18 cellular contexts compared by ENCODE assay signal in the genomic region with DNA sequence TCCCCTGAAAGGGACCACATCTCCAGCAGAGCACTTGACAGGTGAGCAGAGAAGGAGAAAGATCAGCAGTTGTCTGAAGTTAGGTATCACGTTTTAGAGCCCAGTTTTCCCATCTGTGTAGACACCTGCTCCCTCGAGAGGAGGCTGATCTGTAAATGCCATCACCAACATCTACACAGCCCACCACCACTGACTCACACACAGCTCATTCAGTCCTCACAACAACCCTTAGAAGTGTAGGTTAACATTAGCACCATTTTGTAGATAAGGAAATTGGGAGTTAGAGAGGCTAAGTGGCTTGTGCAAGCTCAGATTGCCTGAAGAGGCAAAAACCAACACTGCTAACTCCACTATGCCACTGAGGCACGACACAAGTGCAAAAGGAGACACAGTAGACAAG. TPM values are rescaled to one million over a fixed set of nuclear protein-coding genes. Genes with fewer than 3 reads are reported as not detected.
DNase-seq lines count a peak whose midpoint lies in the region; ATAC-seq, FAIRE-seq and TF ChIP-seq lines count a peak whose summit lies in the region.
"Had no signal": no experiment of that assay in that cellular context is flagged by ENCODE, and none has a peak within 500 bp of the region (broad histone marks: within the 10 kb centered on the region; RNA-seq: fewer than 3 reads in every experiment).

No MANE protein-coding gene starts in this region.

- no peaks in the 10 kb centered on the region for H3K27me3 Mint-ChIP-seq in activated T-helper 17 cell treated with anti-CD3 and anti-CD28 coated beads, Interleukin-2, amount 50 U/mL, for 72 hours

- H3K79me2 ChIP-seq in mesendoderm (ENCODE audit: control insufficient read depth, insufficient read depth, low read length), result no peaks in the 10 kb centered on the region

- no peak overlapping the region for H2BK5ac ChIP-seq in mesendoderm (ENCODE audit: low read length)

- ATAC-seq in A549 (peak; percentile 5 to 12; a peak in 4 of 6 replicates), SK-N-SH treated with all-trans-retinoic acid at 6 μM for 48 hours (no peak)
- peak; percentile 76 for ATAC-seq in activated T-helper 17 cell treated with anti-CD3 and anti-CD28 coated beads, Interleukin-2, amount 50 U/mL, for 72 hours (replicated peaks)

- TF ChIP-seq EP300 in A549 (IDR thresholded peaks at IDR 0.05), result no peak

- CTCF ChIA-PET in A549 (lab: Yijun Ruan, JAX), result interaction anchor here (0.8 to 7.9 kb wide), 32 partner anchors 11 to 762 kb away, joined by 3 to 97 read pairs (median 7); a partner anchor contains a TSS

- no peak overlapping the region for H2AK5ac ChIP-seq in mesendoderm (ENCODE audit: low read length)

- no peak overlapping the region for H3K18ac ChIP-seq in mesendoderm (ENCODE audit: low read length)

- H2BK120ac ChIP-seq in mesendoderm (ENCODE audit: low read depth, low read length), result no peak overlapping the region

- no peak overlapping the region for H3K4me3 Mint-ChIP-seq in activated T-helper 17 cell treated with anti-CD3 and anti-CD28 coated beads, Interleukin-2, amount 50 U/mL, for 72 hours
- H3K4me3 Mint-ChIP-seq: T-helper 1 cell treated with Interleukin-12 subunit alpha and Interleukin-12 subunit beta and Interleukin-4 antibody, amounts not matched to agents 30 μg/mL and 1 μg/mL, for 36 hours had no signal

- no peak for FAIRE-seq in A549 (lab: Jason Lieb, UNC)
- FAIRE-seq: colon, urothelium cell line had no signal

- TF ChIP-seq POLR2A in A549 (IDR thresholded peaks at IDR 0.05; ENCODE audit: low read length), result no peak

- no peak for DNase-seq in A549 (ENCODE audit: low read depth in 1 of 2, low spot score in 1 of 2)
- DNase-seq in Daoy (ENCODE audit: low read depth), result peak; percentile 34
- peak; percentile 62 for DNase-seq in mesendoderm
- no peak for DNase-seq in A172 (ENCODE audit: low spot score)
- no peak for DNase-seq in NCI-H2227 (lab: John Stamatoyannopoulos, UW; ENCODE audit: unreplicated experiment)
- DNase-seq: activated naive CD4-positive, alpha-beta T cell; COR-L47; NCI-H1048; NCI-H2081; NCI-H526; SIG-M5; stimulated activated CD4-positive, alpha-beta T cell treated with anti-CD3 and anti-CD28 coated beads, Interleukin-1b, Interleukin-23, amount 100 ng/mL, for 48 hours had no signal

- no peak overlapping the region for H4K5ac ChIP-seq in mesendoderm (ENCODE audit: low read length)

- no peak overlapping the region for H3K4ac ChIP-seq in mesendoderm (ENCODE audit: low read depth, low read length)

- peak overlapping the region; percentile 64 for H3K4me2 ChIP-seq in A549
- no peak overlapping the region for H3K4me2 ChIP-seq in mesendoderm (ENCODE audit: low read length)

- H3K9ac ChIP-seq in mesendoderm (ENCODE audit: low read length), result no peak overlapping the region

- POLR2A ChIA-PET in A549 (lab: Yijun Ruan, JAX), result interaction anchor here (1.0 to 3.0 kb wide), 5 partner anchors 9 to 627 kb away, joined by 4 to 25 read pairs (median 11); a partner anchor contains a TSS

- no peaks in the 10 kb centered on the region for H3K36me3 ChIP-seq in mesendoderm (ENCODE audit: control insufficient read depth, insufficient read depth, low read length)

- peaks cover 10% of the 10 kb centered on the region for H3K4me1 Mint-ChIP-seq in activated T-helper 17 cell treated with anti-CD3 and anti-CD28 coated beads, Interleukin-2, amount 50 U/mL, for 72 hours
- H3K4me1 Mint-ChIP-seq: B cell had no signal

- TF ChIP-seq CTCF in A549 (IDR thresholded peaks at IDR 0.05), result no peak

- no peaks in the 10 kb centered on the region for H3K79me1 ChIP-seq in mesendoderm (ENCODE audit: low read length)

- H3K9me3 ChIP-seq in A549, result no peaks in the 10 kb centered on the region

- no peak overlapping the region for H4K8ac ChIP-seq in mesendoderm (ENCODE audit: low read depth, low read length)

- no peak overlapping the region for H3K23ac ChIP-seq in mesendoderm (ENCODE audit: low read length)

- H3K27ac Mint-ChIP-seq in activated T-helper 17 cell treated with anti-CD3 and anti-CD28 coated beads, Interleukin-2, amount 50 U/mL, for 72 hours, result no peak overlapping the region
- H3K27ac Mint-ChIP-seq: B cell had no signal

- H3K27me3 ChIP-seq in mesendoderm (ENCODE audit: insufficient read depth, low read length, poor library complexity), result no peaks in the 10 kb centered on the region

- no peak for TF ChIP-seq RAD21 in A549 (conservative IDR thresholded peaks at IDR 0.05 in 1 of 2, IDR thresholded peaks at IDR 0.05 in 1 of 2)

- H3K4me1 ChIP-seq in A549, result peaks cover 59% of the 10 kb centered on the region
- peaks cover 10% of the 10 kb centered on the region for H3K4me1 ChIP-seq in mesendoderm (ENCODE audit: control insufficient read depth, low read depth, low read length)

- H3K9me3 Mint-ChIP-seq in activated T-helper 17 cell treated with anti-CD3 and anti-CD28 coated beads, Interleukin-2, amount 50 U/mL, for 72 hours, result no peaks in the 10 kb centered on the region
- H3K9me3 Mint-ChIP-seq: T-helper 1 cell treated with Interleukin-12 subunit alpha and Interleukin-12 subunit beta and Interleukin-4 antibody, amounts not matched to agents 30 μg/mL and 1 μg/mL, for 36 hours had no signal

- WGBS in A549 (ENCODE audit: missing lambda C conversion rate), result 54% methylated on average over 3 of the region's 3 CpGs
- no CpG with 5 or more reads among the region's 3 CpGs for WGBS in mesendoderm (ENCODE audit: extremely low coverage, insufficient coverage, low lambda C conversion rate)

- no peak overlapping the region for H2BK15ac ChIP-seq in mesendoderm (replicated peaks; ENCODE audit: low read depth)

- no peak overlapping the region for H3K4me3 ChIP-seq in A549
- H3K4me3 ChIP-seq in mesendoderm (ENCODE audit: low read length), result no peak overlapping the region

- peaks cover 5% of the 10 kb centered on the region for H3K36me3 Mint-ChIP-seq in activated T-helper 17 cell treated with anti-CD3 and anti-CD28 coated beads, Interleukin-2, amount 50 U/mL, for 72 hours (ENCODE audit: low read depth)

- peak overlapping the region; percentile 92 to 98 for H3K27ac ChIP-seq in A549
- no peak overlapping the region for H3K27ac ChIP-seq in mesendoderm (ENCODE audit: low read depth, low read length)

- H3K56ac ChIP-seq in mesendoderm (ENCODE audit: low read length), result no peak overlapping the region

TF ChIP-seq in A549, 52 proteins besides CTCF, POLR2A, EP300 and RAD21:
- TF ChIP-seq KDM1A (IDR thresholded peaks at IDR 0.05; ENCODE audit: low read depth) (no peak), GATA3 (IDR thresholded peaks at IDR 0.05; ENCODE audit: borderline replicate concordance) (no peak), CHD4 (IDR thresholded peaks at IDR 0.05; ENCODE audit: borderline replicate concordance) (no peak), CBX2 (IDR thresholded peaks at IDR 0.05; ENCODE audit: borderline replicate concordance, low read depth) (no peak), NR3C1 (IDR thresholded peaks at IDR 0.05) (no peak)
TF ChIP-seq in A549: peak in this region for 0.

TF ChIP-seq in SK-N-SH treated with all-trans-retinoic acid at 6 μM for 48 hours, 23 proteins besides CTCF, POLR2A, EP300 and RAD21 (continues in another document):
- TF ChIP-seq CSDC2 (CRISPR knock-in tag; IDR thresholded peaks at IDR 0.05) (no peak), ESRRG (CRISPR knock-in tag; IDR thresholded peaks at IDR 0.05) (no peak), ARNTL (CRISPR knock-in tag; IDR thresholded peaks at IDR 0.05; ENCODE audit: borderline replicate concordance, low read depth) (no peak), ZFP30 (CRISPR knock-in tag; IDR thresholded peaks at IDR 0.05) (no peak), PPARA (CRISPR knock-in tag; IDR thresholded peaks at IDR 0.05; ENCODE audit: borderline replicate concordance) (no peak), GLIS3 (CRISPR knock-in tag; IDR thresholded peaks at IDR 0.05) (no peak), ISL1 (CRISPR knock-in tag; IDR thresholded peaks at IDR 0.05) (no peak)
- TF ChIP-seq, protein P1, sequence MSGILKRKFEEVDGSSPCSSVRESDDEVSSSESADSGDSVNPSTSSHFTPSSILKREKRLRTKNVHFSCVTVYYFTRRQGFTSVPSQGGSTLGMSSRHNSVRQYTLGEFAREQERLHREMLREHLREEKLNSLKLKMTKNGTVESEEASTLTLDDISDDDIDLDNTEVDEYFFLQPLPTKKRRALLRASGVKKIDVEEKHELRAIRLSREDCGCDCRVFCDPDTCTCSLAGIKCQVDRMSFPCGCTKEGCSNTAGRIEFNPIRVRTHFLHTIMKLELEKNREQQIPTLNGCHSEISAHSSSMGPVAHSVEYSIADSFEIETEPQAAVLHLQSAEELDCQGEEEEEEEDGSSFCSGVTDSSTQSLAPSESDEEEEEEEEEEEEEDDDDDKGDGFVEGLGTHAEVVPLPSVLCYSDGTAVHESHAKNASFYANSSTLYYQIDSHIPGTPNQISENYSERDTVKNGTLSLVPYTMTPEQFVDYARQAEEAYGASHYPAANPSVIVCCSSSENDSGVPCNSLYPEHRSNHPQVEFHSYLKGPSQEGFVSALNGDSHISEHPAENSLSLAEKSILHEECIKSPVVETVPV (CRISPR knock-in tag; IDR thresholded peaks at IDR 0.05), result no peak
- TF ChIP-seq, protein P2, sequence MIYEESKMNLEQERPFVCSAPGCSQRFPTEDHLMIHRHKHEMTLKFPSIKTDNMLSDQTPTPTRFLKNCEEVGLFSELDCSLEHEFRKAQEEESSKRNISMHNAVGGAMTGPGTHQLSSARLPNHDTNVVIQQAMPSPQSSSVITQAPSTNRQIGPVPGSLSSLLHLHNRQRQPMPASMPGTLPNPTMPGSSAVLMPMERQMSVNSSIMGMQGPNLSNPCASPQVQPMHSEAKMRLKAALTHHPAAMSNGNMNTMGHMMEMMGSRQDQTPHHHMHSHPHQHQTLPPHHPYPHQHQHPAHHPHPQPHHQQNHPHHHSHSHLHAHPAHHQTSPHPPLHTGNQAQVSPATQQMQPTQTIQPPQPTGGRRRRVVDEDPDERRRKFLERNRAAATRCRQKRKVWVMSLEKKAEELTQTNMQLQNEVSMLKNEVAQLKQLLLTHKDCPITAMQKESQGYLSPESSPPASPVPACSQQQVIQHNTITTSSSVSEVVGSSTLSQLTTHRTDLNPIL (CRISPR knock-in tag; IDR thresholded peaks at IDR 0.05; ENCODE audit: low read depth), result no peak

RNA-seq across cellular contexts. Expression of a gene that starts 37.2 kb away (rescaled TPM):
- 167 and 182 TPM in 2 replicates for polyA plus RNA-seq in A549 (2011; rRNA removed)
- 48.3 and 55.8 TPM in 2 replicates for polyA plus RNA-seq in A549 (2012; cell fraction: cytosol; rRNA removed)
- polyA plus RNA-seq in A549 (2012; cell fraction: nucleus; rRNA removed), result 55.1 and 61.8 TPM in 2 replicates
- 104 to 107 TPM (median 105 TPM) in 3 replicates for polyA plus RNA-seq in A549 (2017; fragmentation: RNase III; extraction: RNeasy Plus Mini Kit Qiagen cat#74134 plus additional on column Dnase treatment)
- polyA minus RNA-seq in A549 (2011; rRNA and poly(A)+ RNA removed), result 169 and 178 TPM in 2 replicates
- 44.7 and 58.5 TPM in 2 replicates for total RNA-seq in Daoy (2014; rRNA removed; shearing (Covaris generic))
- 100 to 1,000 TPM; 163 to 363 TPM for total RNA-seq in activated T-helper 17 cell treated with anti-CD3 and anti-CD28 coated beads, Interleukin-2, amount 50 U/mL, for 72 hours
- 21.3 TPM for polyA plus RNA-seq in mesendoderm (2013, experiment 1 of 2)
- 21.5 TPM for polyA plus RNA-seq in mesendoderm (2013, experiment 2 of 2)
- 55.0 and 64.7 TPM in 2 replicates for total RNA-seq in A172 (2014; rRNA removed; shearing (Covaris generic))

Comparison
In these comparisons a context has a peak if more than half of its experiments do, and no peak if none do; other contexts are left out.
1. DNase-seq: peak in Daoy (single experiment) and mesendoderm (single experiment); none in A549 (0 of 2), A172 (single experiment) and NCI-H2227 (single experiment).